ENCODE assay signal across 6 cellular contexts in the genomic region with DNA sequence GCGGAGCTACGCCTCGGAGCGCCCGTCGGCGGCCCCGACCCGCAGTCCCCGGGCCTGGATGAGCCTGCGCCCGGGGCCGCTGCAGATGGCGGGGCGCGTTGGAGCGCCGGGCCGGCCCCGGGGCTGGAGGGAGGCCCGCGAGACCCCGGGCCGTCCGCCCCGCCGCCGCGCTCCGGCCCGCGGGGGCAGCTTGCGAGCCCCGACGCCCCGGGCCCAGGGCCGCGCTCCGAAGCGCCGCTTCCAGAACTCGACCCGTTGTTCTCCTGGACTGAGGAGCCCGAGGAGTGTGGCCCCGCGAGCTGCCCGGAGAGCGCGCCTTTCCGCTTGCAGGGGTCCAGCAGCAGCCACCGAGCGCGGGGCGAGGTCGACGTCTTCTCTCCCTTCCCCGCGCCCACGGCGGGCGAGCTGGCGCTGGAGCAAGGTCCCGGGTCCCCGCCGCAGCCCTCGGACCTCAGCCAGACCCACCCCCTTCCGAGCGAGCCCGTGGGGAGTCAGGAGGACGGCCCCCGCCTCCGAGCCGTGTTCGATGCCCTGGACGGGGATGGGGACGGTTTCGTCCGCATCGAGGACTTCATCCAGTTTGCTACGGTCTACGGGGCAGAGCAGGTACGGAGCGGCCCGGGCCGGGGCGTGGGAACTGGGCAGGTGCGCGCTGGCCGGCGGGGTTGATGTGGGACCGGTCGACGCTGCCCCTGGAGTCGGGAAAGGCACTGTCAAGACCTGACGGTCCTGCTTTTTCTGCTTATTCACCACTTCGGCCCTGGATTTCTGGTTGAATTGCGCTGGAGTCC. TPM values are rescaled to one million over a fixed set of nuclear protein-coding genes. Genes with fewer than 3 reads are reported as not detected.
DNase-seq lines count a peak whose midpoint lies in the region; ATAC-seq and TF ChIP-seq lines count a peak whose summit lies in the region.

No MANE protein-coding gene starts in this region.

- H3K36me3 Mint-ChIP-seq in effector memory CD8-positive, alpha-beta T cell (ENCODE audit: insufficient read depth), result peaks cover 20% of the 10 kb centered on the region

- H3K9me3 Mint-ChIP-seq in effector memory CD8-positive, alpha-beta T cell, result no peaks in the 10 kb centered on the region

- peak overlapping the region; percentile 56 for H3K9ac ChIP-seq in HUES6 (ENCODE audit: low read length)

- H3K4me1 ChIP-seq in HUES6 (ENCODE audit: control insufficient read depth, insufficient read depth, low read length) (peaks cover 13% of the 10 kb centered on the region), sigmoid colon (peaks cover 0 to 49% (median 45%) of the 10 kb centered on the region in 4 donors)

- TF ChIP-seq EP300 in sigmoid colon (IDR thresholded peaks at IDR 0.05), result no peak

- H3K9me3 ChIP-seq in HUES6 (ENCODE audit: control insufficient read depth, insufficient read depth, low read depth, low read length) (no peaks in the 10 kb centered on the region), sigmoid colon (no peaks in the 10 kb centered on the region)

- peaks cover 26 to 43% of the 10 kb centered on the region in 2 donors for H3K4me1 Mint-ChIP-seq in effector memory CD8-positive, alpha-beta T cell (ENCODE audit: low read depth in 2 of 2)

- 0 out of 2 replicates have a peak, but pooled peaks cover 3% of the 10 kb centered on the region for H3K36me3 ChIP-seq in HUES6 (ENCODE audit: control insufficient read depth, insufficient read depth, low read length)
- H3K36me3 ChIP-seq in sigmoid colon, result peaks cover 0 to 12% (median 0%) of the 10 kb centered on the region in 4 donors

- H3K4me3 Mint-ChIP-seq in effector memory CD8-positive, alpha-beta T cell, result peak overlapping the region; percentile 76 to 81

- H3K27ac ChIP-seq in HUES6 (ENCODE audit: low read depth, low read length), result no peak overlapping the region
- peak overlapping the region; percentile 40 to 99 (median 96) for H3K27ac ChIP-seq in sigmoid colon

- H3K27ac Mint-ChIP-seq in effector memory CD8-positive, alpha-beta T cell, result peak overlapping the region; percentile 20 to 74

- DNase-seq in ELR (ENCODE audit: low read depth), result peak; percentile 38
- no peak for DNase-seq in effector memory CD8-positive, alpha-beta T cell
- DNase-seq in sigmoid colon, result no peak

- no peak for TF ChIP-seq CTCF in sigmoid colon (IDR thresholded peaks at IDR 0.05)

- H3K4me3 ChIP-seq in HUES6 (ENCODE audit: low read depth, low read length), result peak overlapping the region; percentile 85
- peak overlapping the region; percentile 64 to 81 (median 74) for H3K4me3 ChIP-seq in sigmoid colon

- H3K27me3 ChIP-seq in HUES6 (ENCODE audit: control insufficient read depth, insufficient read depth, low read length), result peaks cover 35% of the 10 kb centered on the region
- no peaks in the 10 kb centered on the region for H3K27me3 ChIP-seq in sigmoid colon

- intact Hi-C loops in sigmoid colon (cut with DNase I), result loop anchor here (2.0 to 5.0 kb wide), 3 partner anchors 30 to 46 kb away; partner anchors contain the start of gene PGAP6

- no peaks in the 10 kb centered on the region for H3K27me3 Mint-ChIP-seq in effector memory CD8-positive, alpha-beta T cell

- no peak for TF ChIP-seq POLR2A in sigmoid colon (IDR thresholded peaks at IDR 0.05)

- ATAC-seq in effector memory CD8-positive, alpha-beta T cell (replicated peaks), result no peak
- ATAC-seq in HG02763 (IDR thresholded peaks at IDR 0.05; ENCODE audit: unreplicated experiment) (no peak), HG02973 (IDR thresholded peaks at IDR 0.05; ENCODE audit: unreplicated experiment) (no peak)

- 0 to 1% methylated on average over 97 of the region's 97 CpGs for WGBS in sigmoid colon, 2 donors

RNA-seq across cellular contexts. Expression of gene RAB11FIP3, which starts 0.9 kb away (rescaled TPM):
- 10 to 100 TPM; 20.0 to 44.9 (median 28.9) TPM for total RNA-seq in sigmoid colon
- polyA plus RNA-seq in sigmoid colon, result 10 to 100 TPM; 10.6 to 24.1 (median 13.2) TPM

RNA-seq across cellular contexts. Expression of gene DECR2, which starts 24.6 kb away (rescaled TPM):
- total RNA-seq in sigmoid colon, result 10 to 100 TPM; 15.0 to 21.6 (median 16.4) TPM
- 10 to 100 TPM; 30.6 to 39.1 (median 31.9) TPM for polyA plus RNA-seq in sigmoid colon

RNA-seq across cellular contexts. Expression of gene NME4, which starts 29.3 kb away (rescaled TPM):
- 100 to 1,000 TPM; 138 to 281 (median 191) TPM for total RNA-seq in sigmoid colon
- 10 to 100 TPM; 39.6 to 55.3 (median 46.7) TPM for polyA plus RNA-seq in sigmoid colon

RNA-seq across cellular contexts. Expression of gene PGAP6, which starts 44.5 kb away (rescaled TPM):
- total RNA-seq in sigmoid colon, result 10 to 100 TPM; 20.7 to 26.6 (median 22.7) TPM
- 100 to 1,000 TPM in 1 of 3 donors, 10 to 100 TPM in 2; 61.9 to 109 (median 70.3) TPM for polyA plus RNA-seq in sigmoid colon

RNA-seq across cellular contexts. Expression of gene MRPL28, which starts 56.0 kb away (rescaled TPM):
- 10 to 100 TPM; 49.6 to 77.4 (median 62.0) TPM for total RNA-seq in sigmoid colon
- polyA plus RNA-seq in sigmoid colon, result 10 to 100 TPM; 74.5 to 95.9 (median 78.4) TPM
